15 cellular contexts compared by ENCODE assay signal in the genomic region with DNA sequence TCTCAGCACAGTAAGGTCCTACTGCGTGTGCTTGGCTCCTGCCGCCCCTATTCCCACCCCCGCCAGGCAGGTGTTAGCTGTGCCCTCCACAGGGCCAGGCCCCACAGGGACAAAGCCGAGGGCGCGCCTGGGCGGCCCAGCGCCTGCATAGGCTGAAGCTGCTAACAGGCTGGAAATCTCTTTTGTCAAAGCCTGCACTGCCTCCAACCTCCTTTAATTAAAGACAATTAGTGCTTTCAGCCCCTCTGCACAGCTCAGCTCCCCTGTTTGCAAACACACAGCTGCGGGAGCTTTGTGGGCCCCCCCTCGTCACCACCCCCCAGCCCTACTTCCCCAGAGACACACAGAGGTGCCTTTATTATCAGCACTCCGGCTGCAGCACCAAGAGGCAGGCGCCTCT.
DNase-seq lines count a peak whose midpoint lies in the region; ATAC-seq, FAIRE-seq and TF ChIP-seq lines count a peak whose summit lies in the region.
"Had no signal": no experiment of that assay in that cellular context is flagged by ENCODE, and none has a peak within 500 bp of the region (broad histone marks: within the 10 kb centered on the region; RNA-seq: fewer than 3 reads in every experiment).

No MANE protein-coding gene starts in this region.

- TF ChIP-seq CTCF in GM23338 (conservative IDR thresholded peaks at IDR 0.05; ENCODE audit: low read depth in 2 of 2) (no peak), MM.1S (IDR thresholded peaks at IDR 0.05; ENCODE audit: low read length) (no peak), kidney (IDR thresholded peaks at IDR 0.05; ENCODE audit: borderline replicate concordance, extremely low read depth, insufficient read depth) (no peak)

- no peak overlapping the region for H2BK5ac ChIP-seq in mesenchymal stem cell (ENCODE audit: low read depth, low read length, poor library complexity, severe bottlenecking)

- H2BK120ac ChIP-seq in mesenchymal stem cell (ENCODE audit: low read depth, low read length), result no peak overlapping the region

- no peak overlapping the region for H3K27ac ChIP-seq in GM23338 (ENCODE audit: low read depth)
- H3K27ac ChIP-seq in angular gyrus (ENCODE audit: low read depth, low read length), result peak overlapping the region; percentile 97
- H3K27ac ChIP-seq in mesenchymal stem cell (ENCODE audit: low read length, poor library complexity, severe bottlenecking), result no peak overlapping the region
- no peak overlapping the region for H3K27ac ChIP-seq in MM.1S (ENCODE audit: low read length)
- H3K27ac ChIP-seq in kidney (ENCODE audit: low read depth in 2 of 2, low read length in 2 of 2), result no peak overlapping the region
- H3K27ac ChIP-seq: esophagus squamous epithelium, left ventricle myocardium inferior had no signal

- H3K14ac ChIP-seq in mesenchymal stem cell (ENCODE audit: low read length in 2 of 2), result no peak overlapping the region

- H3K9me2 ChIP-seq in GM23338 (ENCODE audit: insufficient read depth) (no peaks in the 10 kb centered on the region), MM.1S (replicated peaks; ENCODE audit: insufficient read depth, low read length) (no peaks in the 10 kb centered on the region)

- H3K36me3 Mint-ChIP-seq in GM23338 (ENCODE audit: low read depth), result no peaks in the 10 kb centered on the region
- no peaks in the 10 kb centered on the region for H3K36me3 Mint-ChIP-seq in activated naive CD4-positive, alpha-beta T cell treated with anti-CD3 and anti-CD28 coated beads, Interleukin-2, amount 10 ng/mL, durations not matched to agents 7 days and 5 days
- H3K36me3 Mint-ChIP-seq: naive B cell had no signal

- peak overlapping the region in 1 of 2 experiments; percentile 54 for H2BK12ac ChIP-seq in mesenchymal stem cell (ENCODE audit: low read length in 2 of 2)

- peak overlapping the region in 1 of 2 experiments; percentile 41 for H3K18ac ChIP-seq in mesenchymal stem cell (ENCODE audit: low read depth in 1 of 2, low read length in 2 of 2)

- intact Hi-C loops in kidney (cut with DNase I), result no loop called here

- H3K9ac ChIP-seq in mesenchymal stem cell (ENCODE audit: low read length) (no peak overlapping the region), MM.1S (ENCODE audit: low read length) (no peak overlapping the region), kidney (ENCODE audit: low read length in 2 of 2) (no peak overlapping the region)

- 88% methylated on average over 12 of the region's 12 CpGs for WGBS in mesenchymal stem cell

- H3K4ac ChIP-seq in mesenchymal stem cell (ENCODE audit: low read depth in 1 of 2, low read length in 2 of 2), result no peak overlapping the region

- H3K36me3 ChIP-seq in GM23338 (ENCODE audit: insufficient read depth), result no peaks in the 10 kb centered on the region
- H3K36me3 ChIP-seq in mesenchymal stem cell (ENCODE audit: control insufficient read depth in 1 of 2, insufficient read depth in 2 of 2, low read depth in 1 of 2, low read length in 2 of 2), result peaks cover 0 to 44% of the 10 kb centered on the region in 2 experiments
- no peaks in the 10 kb centered on the region for H3K36me3 ChIP-seq in MM.1S (replicated peaks; ENCODE audit: insufficient read depth, low read length)
- no peaks in the 10 kb centered on the region for H3K36me3 ChIP-seq in kidney (ENCODE audit: control insufficient read depth in 1 of 2, insufficient read depth in 2 of 2, low read length in 2 of 2)
- H3K36me3 ChIP-seq: esophagus squamous epithelium, left ventricle myocardium inferior had no signal

- H3F3A ChIP-seq in GM23338 (replicated peaks; ENCODE audit: low read depth), result no peaks in the 10 kb centered on the region
- no peaks in the 10 kb centered on the region for H3F3A ChIP-seq in MM.1S (ENCODE audit: insufficient read depth, low read length)

- H3K4me1 Mint-ChIP-seq in GM23338, result peaks cover 36% of the 10 kb centered on the region
- no peaks in the 10 kb centered on the region for H3K4me1 Mint-ChIP-seq in activated naive CD4-positive, alpha-beta T cell treated with anti-CD3 and anti-CD28 coated beads, Interleukin-2, amount 10 ng/mL, durations not matched to agents 7 days and 5 days
- H3K4me1 Mint-ChIP-seq: activated B cell treated with CpG ODN at 0.5 μM for 24 hours had no signal

- no peak overlapping the region for H2AFZ ChIP-seq in GM23338
- no peak overlapping the region for H2AFZ ChIP-seq in mesenchymal stem cell (ENCODE audit: low read depth, low read length)
- no peak overlapping the region for H2AFZ ChIP-seq in MM.1S (ENCODE audit: low read length)

- H4K8ac ChIP-seq in mesenchymal stem cell (ENCODE audit: low read length), result no peak overlapping the region

- no peak overlapping the region for H2AK5ac ChIP-seq in mesenchymal stem cell (ENCODE audit: low read length, severe bottlenecking)

- H3K4me1 ChIP-seq in GM23338 (ENCODE audit: insufficient read depth) (peaks cover 21% of the 10 kb centered on the region), mesenchymal stem cell (ENCODE audit: control insufficient read depth, insufficient read depth, low read depth, low read length) (peaks cover 31% of the 10 kb centered on the region), MM.1S (ENCODE audit: low read length) (no peaks in the 10 kb centered on the region), kidney (ENCODE audit: control insufficient read depth in 1 of 2, insufficient read depth in 1 of 2, low read depth in 1 of 2, low read length in 2 of 2) (no peaks in the 10 kb centered on the region)

- no peak overlapping the region for H3K4me3 ChIP-seq in GM23338
- no peak overlapping the region for H3K4me3 ChIP-seq in mesenchymal stem cell (ENCODE audit: insufficient read depth in 1 of 2, low read depth in 1 of 2, low read length in 2 of 2)
- H3K4me3 ChIP-seq in MM.1S (ENCODE audit: low read length), result no peak overlapping the region
- no peak overlapping the region for H3K4me3 ChIP-seq in kidney (ENCODE audit: low read length in 2 of 2)
- H3K4me3 ChIP-seq: esophagus squamous epithelium, left ventricle myocardium inferior had no signal

- no peaks in the 10 kb centered on the region for H3K27me3 ChIP-seq in GM23338 (ENCODE audit: insufficient read depth)
- H3K27me3 ChIP-seq in mesenchymal stem cell (ENCODE audit: control insufficient read depth in 1 of 2, insufficient read depth in 1 of 2, low read length in 2 of 2), result peaks cover 0 to 10% of the 10 kb centered on the region in 2 experiments
- H3K27me3 ChIP-seq in MM.1S (replicated peaks; ENCODE audit: insufficient read depth, low read length), result peaks cover 91% of the 10 kb centered on the region

- CTCF ChIA-PET in activated naive CD4-positive, alpha-beta T cell treated with anti-CD3 and anti-CD28 coated beads, Interleukin-2, amount 10 ng/mL, durations not matched to agents 7 days and 5 days (lab: Charles Lee), result no interaction called here

- H4K20me1 ChIP-seq in GM23338 (replicated peaks; ENCODE audit: insufficient read depth), result no peaks in the 10 kb centered on the region
- no peaks in the 10 kb centered on the region for H4K20me1 ChIP-seq in MM.1S (ENCODE audit: insufficient read depth, low read length)

- FAIRE-seq in kidney (lab: Jason Lieb, UNC), result no peak

- H3K79me2 ChIP-seq in GM23338 (replicated peaks; ENCODE audit: insufficient read depth) (no peaks in the 10 kb centered on the region), MM.1S (ENCODE audit: low read length) (no peaks in the 10 kb centered on the region)

- no peaks in the 10 kb centered on the region for H3K9me3 Mint-ChIP-seq in GM23338
- H3K9me3 Mint-ChIP-seq in activated naive CD4-positive, alpha-beta T cell treated with anti-CD3 and anti-CD28 coated beads, Interleukin-2, amount 10 ng/mL, durations not matched to agents 7 days and 5 days, result no peaks in the 10 kb centered on the region
- H3K9me3 Mint-ChIP-seq: activated B cell treated with CpG ODN at 0.5 μM for 24 hours, naive B cell had no signal

- peaks cover 54% of the 10 kb centered on the region for H3K79me1 ChIP-seq in mesenchymal stem cell (replicated peaks; ENCODE audit: low read length, poor library complexity, severe bottlenecking)

- H3K27me3 Mint-ChIP-seq in GM23338 (ENCODE audit: insufficient read depth, low read depth, poor library complexity), result peaks cover 17% of the 10 kb centered on the region
- peaks cover 8% of the 10 kb centered on the region for H3K27me3 Mint-ChIP-seq in activated naive CD4-positive, alpha-beta T cell treated with anti-CD3 and anti-CD28 coated beads, Interleukin-2, amount 10 ng/mL, durations not matched to agents 7 days and 5 days

- H3K9me3 ChIP-seq in mesenchymal stem cell (ENCODE audit: control insufficient read depth, low read length), result no peaks in the 10 kb centered on the region
- H3K9me3 ChIP-seq in MM.1S (replicated peaks; ENCODE audit: insufficient read depth, low read length), result no peaks in the 10 kb centered on the region
- H3K9me3 ChIP-seq in kidney (ENCODE audit: control insufficient read depth in 1 of 2, low read length in 2 of 2), result no peaks in the 10 kb centered on the region
- H3K9me3 ChIP-seq: esophagus squamous epithelium, left ventricle myocardium inferior had no signal

- H3K4me3 Mint-ChIP-seq in GM23338, result no peak overlapping the region
- H3K4me3 Mint-ChIP-seq in activated naive CD4-positive, alpha-beta T cell treated with anti-CD3 and anti-CD28 coated beads, Interleukin-2, amount 10 ng/mL, durations not matched to agents 7 days and 5 days, result no peak overlapping the region
- H3K4me3 Mint-ChIP-seq: activated B cell treated with CpG ODN at 0.5 μM for 24 hours, naive B cell had no signal

- no peak overlapping the region for H4K91ac ChIP-seq in mesenchymal stem cell (ENCODE audit: low read length)

- H2BK15ac ChIP-seq in mesenchymal stem cell (ENCODE audit: low read depth, poor library complexity, severe bottlenecking), result peak overlapping the region; percentile 2

- no peak overlapping the region for H3K27ac Mint-ChIP-seq in GM23338
- H3K27ac Mint-ChIP-seq in activated naive CD4-positive, alpha-beta T cell treated with anti-CD3 and anti-CD28 coated beads, Interleukin-2, amount 10 ng/mL, durations not matched to agents 7 days and 5 days, result no peak overlapping the region
- H3K27ac Mint-ChIP-seq: activated B cell treated with CpG ODN at 0.5 μM for 24 hours had no signal

- no peak overlapping the region for H3K4me2 ChIP-seq in GM23338
- no peak overlapping the region for H3K4me2 ChIP-seq in mesenchymal stem cell (ENCODE audit: low read length, poor library complexity, severe bottlenecking)
- H3K4me2 ChIP-seq in MM.1S (ENCODE audit: low read depth, low read length), result no peak overlapping the region

- ATAC-seq in GM23338, result peak; percentile 34

- no peak for DNase-seq in GM23338 (ENCODE audit: low spot score)
- DNase-seq in NCI-H2081 treated with DMSO at 0.1 percent for 48 hours (lab: John Stamatoyannopoulos, UW), result peak; percentile 85
- no peak for DNase-seq in mesenchymal stem cell
- DNase-seq in MM.1S, result no peak
- no peak for DNase-seq in kidney
- DNase-seq in inferior parietal cortex (ENCODE audit: extremely low spot score), result no peak
- DNase-seq in activated naive CD4-positive, alpha-beta T cell treated with anti-CD3 and anti-CD28 coated beads, Interleukin-2, amount 10 ng/mL, durations not matched to agents 7 days and 5 days, result no peak
- DNase-seq: activated B cell treated with CpG ODN at 0.5 μM for 24 hours; dermis blood vessel endothelial cell; esophagus squamous epithelium; left ventricle myocardium inferior; naive B cell; NCI-H524 treated with DMSO at 0.1 percent for 48 hours; stimulated activated CD4-positive, alpha-beta T cell treated with anti-CD3 and anti-CD28 coated beads, Interleukin-15, amount 100 ng/mL, for 24 hours had no signal

- no peak overlapping the region for H3K23ac ChIP-seq in mesenchymal stem cell (ENCODE audit: low read length in 2 of 2)

TF ChIP-seq in GM23338, 12 proteins besides CTCF, POLR2A, EP300 and RAD21 (continues in another document):
- no peak for TF ChIP-seq CREB1 (CRISPR knock-in tag; IDR thresholded peaks at IDR 0.05; ENCODE audit: low read depth)
